ENCODE assay signal across 15 cellular contexts in the genomic region with DNA sequence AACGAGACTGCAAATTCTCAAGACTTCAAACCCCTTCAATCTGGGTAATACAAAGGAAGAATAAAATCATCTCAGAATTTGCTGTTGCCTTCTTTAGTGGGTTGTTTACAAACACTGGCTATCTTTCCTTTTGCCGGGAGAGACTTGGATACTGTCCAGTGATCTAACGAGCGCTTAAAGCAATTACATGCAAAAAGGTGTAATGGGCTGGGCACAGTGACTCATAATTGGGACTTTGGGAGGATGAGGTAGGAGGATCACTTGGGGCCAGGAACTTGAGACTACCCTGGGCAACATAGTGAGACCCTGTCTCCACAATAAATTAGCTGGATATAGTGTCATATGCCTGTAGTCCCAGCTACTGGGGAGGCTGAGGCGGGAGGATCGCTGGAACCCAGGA. TPM values are rescaled to one million over a fixed set of nuclear protein-coding genes. Genes with fewer than 3 reads are reported as not detected.
A peak's percentile ranks its signal among the peaks of the same experiment; 100 is the strongest.
DNase-seq lines count a peak whose midpoint lies in the region; ATAC-seq, FAIRE-seq and TF ChIP-seq lines count a peak whose summit lies in the region.
"Not testable (repeated sequence)": the region's sequence is repeated elsewhere in the genome, so short reads cannot be mapped to it uniquely, and the experiment has no call there.
"Had no signal": no experiment of that assay in that cellular context is flagged by ENCODE, and none has a peak within 500 bp of the region (broad histone marks: within the 10 kb centered on the region; RNA-seq: fewer than 3 reads in every experiment).

No MANE protein-coding gene starts in this region.

- not testable (repeated sequence) for H3K9me3 ChIP-seq in K562 (replicated peaks; ENCODE audit: control insufficient read depth, insufficient read depth, low read depth, low read length); thyroid gland

- CTCF ChIA-PET in K562 (lab: Yijun Ruan, JAX; ENCODE audit: low intra/inter-chr PET ratio), result not testable (repeated sequence)

- not testable (repeated sequence) for H2BK120ac ChIP-seq in mesendoderm (ENCODE audit: low read depth, low read length)

- 38% methylated on average over 6 of the region's 6 CpGs for WGBS in K562 (ENCODE audit: insufficient coverage, low coverage, missing lambda C conversion rate)
- no CpG with 5 or more reads among the region's 6 CpGs for WGBS in mesendoderm (ENCODE audit: extremely low coverage, insufficient coverage, low lambda C conversion rate)
- 44 to 55% methylated on average over 6 of the region's 6 CpGs for WGBS in thyroid gland, 2 donors

- H3K9me1 ChIP-seq in K562 (ENCODE audit: control insufficient read depth, insufficient read depth, low read length), result not testable (repeated sequence)

- not testable (repeated sequence) for H3K23ac ChIP-seq in mesendoderm (ENCODE audit: low read length)

- H3K4me1 ChIP-seq in K562 (replicated peaks in 1 of 2; ENCODE audit: control insufficient read depth in 2 of 2, insufficient read depth in 2 of 2, low read length in 2 of 2); mesendoderm (ENCODE audit: control insufficient read depth, low read depth, low read length): not testable (repeated sequence)
- peaks cover 7 to 15% of the 10 kb centered on the region in 2 donors for H3K4me1 ChIP-seq in thyroid gland

- not testable (repeated sequence) for H3K27ac ChIP-seq in K562 (ENCODE audit: extremely low read depth, low read depth, low read length); mesendoderm (ENCODE audit: low read depth, low read length)
- peak overlapping the region in 2 of 3 donors; percentile 45 to 58 for H3K27ac ChIP-seq in thyroid gland

- not testable (repeated sequence) for H3K27me3 ChIP-seq in K562 (ENCODE audit: control insufficient read depth in 2 of 2, insufficient read depth in 2 of 2, low read length in 2 of 2); mesendoderm (ENCODE audit: insufficient read depth, low read length, poor library complexity); thyroid gland

- not testable (repeated sequence) for H3K18ac ChIP-seq in mesendoderm (ENCODE audit: low read length)

- H3K36me3 ChIP-seq in K562 (ENCODE audit: control insufficient read depth, insufficient read depth, low read length); mesendoderm (ENCODE audit: control insufficient read depth, insufficient read depth, low read length); thyroid gland: not testable (repeated sequence)

- peak; percentile 30 for DNase-seq in DMS 273 (lab: John Stamatoyannopoulos, UW; ENCODE audit: unreplicated experiment)
- peak; percentile 19 for DNase-seq in HT-29 (ENCODE audit: low spot score)
- peak; percentile 54 for DNase-seq in NCI-H2029 (lab: John Stamatoyannopoulos, UW)
- DNase-seq in NCI-H748 treated with DMSO at 0.1 percent for 48 hours (lab: John Stamatoyannopoulos, UW), result peak; percentile 11
- not testable (repeated sequence) for DNase-seq in K562 (ENCODE audit: extremely low read depth in 1 of 4, low spot score in 3 of 4); mesendoderm; thyroid gland

- not testable (repeated sequence) for TF ChIP-seq EP300 in K562 (IDR thresholded peaks at IDR 0.05; ENCODE audit: low read length)

- BruUV-seq in K562 (replicated peaks; lab: Mats Ljungman, UMichigan), result not testable (repeated sequence)

- H3K79me2 ChIP-seq in K562 (ENCODE audit: control insufficient read depth, insufficient read depth, low read length); mesendoderm (ENCODE audit: control insufficient read depth, insufficient read depth, low read length): not testable (repeated sequence)

- POLR2A ChIA-PET in K562 (lab: Yijun Ruan, JAX), result not testable (repeated sequence)

- not testable (repeated sequence) for TF ChIP-seq RAD21 in K562 (CRISPR knock-in tag; conservative IDR thresholded peaks at IDR 0.05 in 1 of 2, IDR thresholded peaks at IDR 0.05 in 1 of 2)

- H3K4ac ChIP-seq in mesendoderm (ENCODE audit: low read depth, low read length), result peak overlapping the region; percentile 76

- TF ChIP-seq POLR2A in K562 (conservative IDR thresholded peaks at IDR 0.05); thyroid gland (IDR thresholded peaks at IDR 0.05): not testable (repeated sequence)

- not testable (repeated sequence) for H3K79me1 ChIP-seq in mesendoderm (ENCODE audit: low read length)

- in situ Hi-C loops in K562 (cut with MboI), result not testable (repeated sequence)

- not testable (repeated sequence) for H4K20me1 ChIP-seq in K562 (replicated peaks; ENCODE audit: control insufficient read depth, insufficient read depth, low read length)

- not testable (repeated sequence) for FAIRE-seq in K562 (lab: Jason Lieb, UNC)

- not testable (repeated sequence) for TF ChIP-seq CTCF in K562 (IDR thresholded peaks at IDR 0.05 in 2 of 3, conservative IDR thresholded peaks at IDR 0.05 in 1 of 3; ENCODE audit: insufficient read depth in 2 of 3, low read depth in 1 of 3, low read length in 3 of 3); thyroid gland (IDR thresholded peaks at IDR 0.05)

- ATAC-seq in K562, result not testable (repeated sequence)
- ATAC-seq in esophagus mucosa, result peak; percentile 64

- intact Hi-C loops in K562 (cut with micrococcal nuclease); thyroid gland (cut with DNase I): not testable (repeated sequence)

- not testable (repeated sequence) for H4K8ac ChIP-seq in mesendoderm (ENCODE audit: low read depth, low read length)

- not testable (repeated sequence) for H2AFZ ChIP-seq in K562 (ENCODE audit: low read depth, low read length)

- H2BK15ac ChIP-seq in mesendoderm (replicated peaks; ENCODE audit: low read depth), result not testable (repeated sequence)

- not testable (repeated sequence) for H4K5ac ChIP-seq in mesendoderm (ENCODE audit: low read length)

- H2BK5ac ChIP-seq in mesendoderm (ENCODE audit: low read length), result not testable (repeated sequence)

- not testable (repeated sequence) for H3K4me2 ChIP-seq in K562 (ENCODE audit: insufficient read depth, low read length); mesendoderm (ENCODE audit: low read length)

- not testable (repeated sequence) for H3K9ac ChIP-seq in K562 (ENCODE audit: insufficient read depth in 1 of 2, low read depth in 2 of 2, low read length in 2 of 2); mesendoderm (ENCODE audit: low read length)

- peak overlapping the region; percentile 22 for H3K56ac ChIP-seq in mesendoderm (ENCODE audit: low read length)

- H2AK5ac ChIP-seq in mesendoderm (ENCODE audit: low read length), result not testable (repeated sequence)

- not testable (repeated sequence) for H3K4me3 ChIP-seq in K562; mesendoderm (ENCODE audit: low read length); thyroid gland (replicated peaks in 1 of 3)

TF ChIP-seq in K562, 482 proteins besides CTCF, POLR2A, EP300 and RAD21:
- TF ChIP-seq FOSL1 (tag; conservative IDR thresholded peaks at IDR 0.05) (0 out of 2 replicates have a peak, but pooled peaks have one; percentile 20), JUND (IDR thresholded peaks at IDR 0.05; ENCODE audit: borderline replicate concordance, low read depth, low read length) (0 out of 2 replicates have a peak, but pooled peaks have one; percentile 15), JUN (IDR thresholded peaks at IDR 0.05; ENCODE audit: borderline replicate concordance, low read depth, low read length) (0 out of 2 replicates have a peak, but pooled peaks have one; percentile 16)
- not testable (repeated sequence) for TF ChIP-seq JUND (tag; IDR thresholded peaks at IDR 0.05; ENCODE audit: borderline replicate concordance, low read depth, low read length); JUN (CRISPR knock-in tag; IDR thresholded peaks at IDR 0.05; ENCODE audit: borderline replicate concordance)

RNA-seq across cellular contexts. Expression of gene DEFB108B, which starts 52.2 kb away (rescaled TPM):
- not detected in 2 replicates for total RNA-seq in HT-29 (2014; rRNA removed; shearing (Covaris generic))
- not detected in 2 replicates for total RNA-seq in K562 (2011; cell fraction: chromatin; rRNA removed; ENCODE audit: low replicate concordance)
- not detected in 2 replicates for total RNA-seq in K562 (2011; cell fraction: nucleolus; rRNA removed)
- total RNA-seq in K562 (2011; cell fraction: nucleoplasm; rRNA removed), result not detected in 2 replicates
- total RNA-seq in K562 (2014; rRNA removed), result not detected in 2 replicates
- total RNA-seq in K562 (2014; rRNA removed; fragmentation: Illumina TruSeq; extraction: Trizol), result not detected in 2 replicates
- not detected in 2 replicates for total RNA-seq in K562 (2015; rRNA removed; fragmentation: Illumina TruSeq; extraction: Trizol)
- total RNA-seq in K562 (2021), result not detected in 2 replicates
- not detected in 2 replicates for polyA plus RNA-seq in K562 (2011; rRNA removed)
- polyA plus RNA-seq in K562 (2011; cell fraction: cytosol; rRNA removed), result not detected in 2 replicates
- not detected in 2 replicates for polyA plus RNA-seq in K562 (2011; cell fraction: nucleus; rRNA removed)
- not detected in 2 replicates for polyA plus RNA-seq in K562 (2012)
- not detected in 2 replicates for polyA plus RNA-seq in K562 (2014; fragmentation: Illumina TruSeq; extraction: Trizol)
- polyA plus RNA-seq in K562 (2014; fragmentation: Nextera tagmentation; extraction: Ambion mirVana), result not detected
- polyA plus RNA-seq in K562 (2014; rRNA removed), result not detected in 2 replicates
- polyA minus RNA-seq in K562 (2011; rRNA and poly(A)+ RNA removed), result not detected in 2 replicates
- polyA minus RNA-seq in K562 (2011; cell fraction: cytosol; rRNA and poly(A)+ RNA removed), result not detected in 2 replicates
- polyA minus RNA-seq in K562 (2011; cell fraction: nucleus; rRNA and poly(A)+ RNA removed), result not detected in 2 replicates
- total RNA-seq in esophagus mucosa, result not detected
- polyA plus RNA-seq in mesendoderm (2013, experiment 1 of 2), result not detected
- not detected for polyA plus RNA-seq in mesendoderm (2013, experiment 2 of 2)
- total RNA-seq in thyroid gland, result not detected
- total RNA-seq: CD8-positive, alpha-beta memory T cell; H1; NCI-H460; Right ventricle myocardium inferior; SJSA1; T-helper 1 cell treated with Interleukin-12 subunit alpha and Interleukin-12 subunit beta and Interleukin-4 antibody, amounts not matched to agents 30 ng/mL and 1 ng/mL, for 36 hours had no signal
- polyA plus RNA-seq: CD8-positive, alpha-beta memory T cell; H1; IgD-negative memory B cell had no signal
